Comparison of ENCODE assay signal across 9 cellular contexts in genomic region chr13:99085139-99085845, GRCh38.
DNase-seq lines count a peak whose midpoint lies in the region; ATAC-seq, FAIRE-seq and TF ChIP-seq lines count a peak whose summit lies in the region.
"Had no signal": no experiment of that assay in that cellular context is flagged by ENCODE, and none has a peak within 500 bp of the region (broad histone marks: within the 10 kb centered on the region; RNA-seq: fewer than 3 reads in every experiment).

No MANE protein-coding gene starts in this region.

- H3K27me3 ChIP-seq in astrocyte (ENCODE audit: insufficient read depth, low read length): peaks cover 2% of the 10 kb centered on the region
- no peaks in the 10 kb centered on the region for H3K27me3 ChIP-seq in thymus (ENCODE audit: control insufficient read depth, insufficient read depth)

- H3K4me2 ChIP-seq in astrocyte (ENCODE audit: low read length): peak overlapping the region; percentile 92

- H3K4me1 ChIP-seq in astrocyte (ENCODE audit: insufficient read depth, low read length): peaks cover 10% of the 10 kb centered on the region
- H3K4me1 ChIP-seq in kidney (ENCODE audit: control insufficient read depth in 1 of 2, insufficient read depth in 1 of 2, low read depth in 1 of 2, low read length in 2 of 2): peaks cover 0 to 13% of the 10 kb centered on the region in 2 donors
- peaks cover 6% of the 10 kb centered on the region for H3K4me1 ChIP-seq in thymus (ENCODE audit: control insufficient read depth, insufficient read depth, low read length)

- intact Hi-C loops in kidney (cut with DNase I): no loop called here

- H3K36me3 ChIP-seq in astrocyte (ENCODE audit: insufficient read depth, low read length) (no peaks in the 10 kb centered on the region), kidney (ENCODE audit: control insufficient read depth in 1 of 2, insufficient read depth in 2 of 2, low read length in 2 of 2) (no peaks in the 10 kb centered on the region), thymus (ENCODE audit: control insufficient read depth, insufficient read depth) (no peaks in the 10 kb centered on the region)

- H3K9me3 Mint-ChIP-seq in astrocyte (ENCODE audit: unreplicated experiment): no peaks in the 10 kb centered on the region

- H3K36me3 Mint-ChIP-seq in astrocyte (ENCODE audit: low read depth, unreplicated experiment): no peaks in the 10 kb centered on the region

- no peak overlapping the region for H3K27ac Mint-ChIP-seq in astrocyte (ENCODE audit: unreplicated experiment)

- DNase-seq in activated T-cell treated with anti-CD3 and anti-CD28 coated beads, Interleukin-2, amount 50 U/mL, for 1 hour: peak; percentile 53
- DNase-seq in activated T-cell treated with anti-CD3 and anti-CD28 coated beads for 4 hours (no peak), astrocyte (ENCODE audit: low read depth) (no peak), kidney (no peak), H4 (ENCODE audit: low spot score) (no peak), CD1c-positive myeloid dendritic cell (ENCODE audit: extremely low spot score) (no peak)

- H3K4me1 Mint-ChIP-seq in astrocyte (ENCODE audit: low read depth, unreplicated experiment): peaks cover 2% of the 10 kb centered on the region

- peaks cover 4% of the 10 kb centered on the region for H3K27me3 Mint-ChIP-seq in astrocyte (ENCODE audit: low read depth, unreplicated experiment)

- H3K4me3 ChIP-seq in astrocyte (ENCODE audit: insufficient read depth, low read depth, low read length) (no peak overlapping the region), kidney (ENCODE audit: low read length in 2 of 2) (peak overlapping the region; percentile 2 to 62), thymus (ENCODE audit: low read length) (peak overlapping the region; percentile 71)

- H3K79me2 ChIP-seq in astrocyte (ENCODE audit: insufficient read depth, low read length): no peaks in the 10 kb centered on the region

- H4K20me1 ChIP-seq in astrocyte (ENCODE audit: insufficient read depth, low read length): peaks cover 11% of the 10 kb centered on the region

- H3K9ac ChIP-seq in astrocyte (ENCODE audit: low read length) (peak overlapping the region; percentile 58), kidney (ENCODE audit: low read length in 2 of 2) (peak overlapping the region in 1 of 2 donors; percentile 57)

- FAIRE-seq in astrocyte (lab: Jason Lieb, UNC) (no peak), kidney (lab: Jason Lieb, UNC) (no peak)
- FAIRE-seq: TTC549 had no signal

- ATAC-seq in esophagus mucosa: no peak

- H3K4me3 Mint-ChIP-seq in astrocyte (ENCODE audit: unreplicated experiment): peak overlapping the region; percentile 82

- H3K9me3 ChIP-seq in astrocyte (ENCODE audit: insufficient read depth, low read depth, low read length) (no peaks in the 10 kb centered on the region), kidney (ENCODE audit: control insufficient read depth in 1 of 2, low read length in 2 of 2) (no peaks in the 10 kb centered on the region), thymus (ENCODE audit: control insufficient read depth) (no peaks in the 10 kb centered on the region)

- 47% methylated on average over 29 of the region's 29 CpGs for WGBS in thymus

- no peak overlapping the region for H3K27ac ChIP-seq in astrocyte (ENCODE audit: low read depth, low read length)
- no peak overlapping the region for H3K27ac ChIP-seq in kidney (ENCODE audit: low read depth in 2 of 2, low read length in 2 of 2)
- no peak overlapping the region for H3K27ac ChIP-seq in thymus (ENCODE audit: low read depth)

- peak overlapping the region; percentile 26 for H2AFZ ChIP-seq in astrocyte (ENCODE audit: low read depth, low read length)

- TF ChIP-seq CTCF in astrocyte (IDR thresholded peaks at IDR 0.05; ENCODE audit: insufficient read depth, low read depth, low read length): no peak
- no peak for TF ChIP-seq CTCF in kidney (IDR thresholded peaks at IDR 0.05; ENCODE audit: borderline replicate concordance, extremely low read depth, insufficient read depth)
